In the genomic region with DNA sequence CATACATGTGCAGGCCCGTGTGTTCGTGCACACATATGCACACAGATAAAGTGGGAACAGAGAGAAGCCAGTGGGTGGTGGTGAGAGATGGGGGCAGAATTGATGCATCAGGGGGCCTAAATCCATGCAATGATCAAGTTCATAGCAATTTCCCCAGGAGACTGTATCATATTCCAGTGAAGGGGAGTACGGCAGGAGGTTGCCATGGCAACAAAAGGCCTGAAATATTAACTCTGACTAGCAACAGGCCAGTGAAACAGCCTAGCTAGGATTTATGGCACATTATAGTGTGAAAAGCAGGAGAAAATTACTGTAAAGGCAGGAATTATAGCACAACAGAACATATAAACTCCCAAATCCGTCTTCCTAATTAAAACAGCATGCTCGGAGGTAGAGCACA, we compare ENCODE assay signal across 19 cellular contexts.
DNase-seq lines count a peak whose midpoint lies in the region; ATAC-seq and TF ChIP-seq lines count a peak whose summit lies in the region.
"Had no signal": no experiment of that assay in that cellular context is flagged by ENCODE, and none has a peak within 500 bp of the region (broad histone marks: within the 10 kb centered on the region; RNA-seq: fewer than 3 reads in every experiment).

No MANE protein-coding gene starts in this region.

- no peak for TF ChIP-seq CTCF in hepatocyte (IDR thresholded peaks at IDR 0.05; ENCODE audit: poor library complexity)

- no peaks in the 10 kb centered on the region for H3K27me3 ChIP-seq in hepatocyte
- H3K27me3 ChIP-seq: BLaER1 treated with 17β-estradiol and CSF1 and Interleukin-3, amounts not matched to agents 10 nM and 100 nM; colonic mucosa had no signal

- no peaks in the 10 kb centered on the region for H3K4me1 ChIP-seq in hepatocyte (ENCODE audit: insufficient read depth)
- H3K4me1 ChIP-seq: BLaER1 treated with 17β-estradiol and CSF1 and Interleukin-3, amounts not matched to agents 10 nM and 100 nM; colonic mucosa had no signal

- no peaks in the 10 kb centered on the region for H4K20me1 ChIP-seq in hepatocyte (ENCODE audit: insufficient read depth, poor library complexity, severe bottlenecking)
- H4K20me1 ChIP-seq: BLaER1 treated with 17β-estradiol and CSF1 and Interleukin-3, amounts not matched to agents 10 nM and 100 nM had no signal

- ATAC-seq in GM21390 (IDR thresholded peaks at IDR 0.05; ENCODE audit: unreplicated experiment): no peak
- ATAC-seq in GM18505 (IDR thresholded peaks at IDR 0.05; ENCODE audit: unreplicated experiment): no peak
- ATAC-seq: natural killer cell had no signal

- H3K36me3 ChIP-seq in hepatocyte (replicated peaks; ENCODE audit: insufficient read depth, low read depth): no peaks in the 10 kb centered on the region
- H3K36me3 ChIP-seq: BLaER1 treated with 17β-estradiol and CSF1 and Interleukin-3, amounts not matched to agents 10 nM and 100 nM; colonic mucosa had no signal

- H3K79me2 ChIP-seq in hepatocyte: no peaks in the 10 kb centered on the region

- H3K4me3 ChIP-seq in hepatocyte: no peak overlapping the region
- H3K4me3 ChIP-seq: BLaER1 treated with 17β-estradiol and CSF1 and Interleukin-3, amounts not matched to agents 10 nM and 100 nM; colonic mucosa had no signal

- WGBS in hepatocyte (ENCODE audit: low lambda C conversion rate, missing lambda C conversion rate): 77% methylated on average over 5 of the region's 5 CpGs

- TF ChIP-seq POLR2A in GM18505 (IDR thresholded peaks at IDR 0.05; ENCODE audit: borderline replicate concordance, extremely low read depth, insufficient read depth, insufficient read length): no peak

- H3K27ac ChIP-seq in hepatocyte: no peak overlapping the region
- H3K27ac ChIP-seq: BLaER1 treated with 17β-estradiol and CSF1 and Interleukin-3, amounts not matched to agents 10 nM and 100 nM; colonic mucosa; VCaP had no signal

- H3K9me3 ChIP-seq in hepatocyte (ENCODE audit: low read depth): no peaks in the 10 kb centered on the region
- H3K9me3 ChIP-seq: BLaER1 treated with 17β-estradiol and CSF1 and Interleukin-3, amounts not matched to agents 10 nM and 100 nM; colonic mucosa had no signal

- no peaks in the 10 kb centered on the region for H3K9me2 ChIP-seq in hepatocyte (replicated peaks; ENCODE audit: insufficient read depth)

- DNase-seq in DMS79 treated with DMSO at 0.1 percent for 48 hours (lab: John Stamatoyannopoulos, UW) (peak; percentile 27), DMS79 (lab: John Stamatoyannopoulos, UW) (no peak), NCI-H748 (lab: John Stamatoyannopoulos, UW; ENCODE audit: unreplicated experiment) (peak; percentile 62), hepatocyte (ENCODE audit: low spot score) (peak; percentile 10), superior temporal gyrus (ENCODE audit: extremely low spot score) (peak; percentile 35), AG08396 (ENCODE audit: low spot score) (no peak)
- DNase-seq: 8988T; activated naive CD4-positive, alpha-beta T cell treated with anti-CD3 and anti-CD28 coated beads, Interleukin-2, amount 50 U/mL, for 16 hours; colonic mucosa; DND-41; H7; MV-4-11; natural killer cell; NCI-H226; stimulated activated CD4-positive, alpha-beta T cell treated with anti-CD3 and anti-CD28 coated beads, Interleukin-12 subunit alpha, Interleukin-12 subunit beta, amount 100 ng/mL, for 4 hours had no signal

- no peak overlapping the region for H2AFZ ChIP-seq in hepatocyte

- H3K4me2 ChIP-seq in hepatocyte: no peak overlapping the region
- H3K4me2 ChIP-seq: BLaER1 treated with 17β-estradiol and CSF1 and Interleukin-3, amounts not matched to agents 10 nM and 100 nM had no signal

Comparison
In these comparisons a context has a peak if more than half of its experiments do, and no peak if none do; other contexts are left out.
1. DNase-seq: peak in DMS79 treated with DMSO at 0.1 percent for 48 hours (single experiment), NCI-H748 (single experiment), hepatocyte (single experiment) and superior temporal gyrus (single experiment); none in DMS79 (single experiment) and AG08396 (single experiment).